ENCODE assay signal across 39 cellular contexts in genomic region chr2:178076130-178076529, GRCh38. TPM values are rescaled to one million over a fixed set of nuclear protein-coding genes. Genes with fewer than 3 reads are reported as not detected.
"Had no signal": no experiment of that assay in that cellular context is flagged by ENCODE, and none has a peak within 500 bp of the region (broad histone marks: within the 10 kb centered on the region; RNA-seq: fewer than 3 reads in every experiment).

No MANE protein-coding gene starts in this region.

- H3K27ac Mint-ChIP-seq: activated naive CD4-positive, alpha-beta T cell treated with anti-CD3 and anti-CD28 coated beads for 36 hours; activated naive CD4-positive, alpha-beta T cell treated with anti-CD3 and anti-CD28 coated beads, Interleukin-2, amount 10 ng/mL, durations not matched to agents 7 days and 5 days; activated naive CD4-positive, alpha-beta T cell treated with anti-CD3 and anti-CD28 coated beads, Interleukin-2, amount 50 U/mL, for 24 hours; activated naive CD4-positive, alpha-beta T cell treated with anti-CD3 and anti-CD28 coated beads, Interleukin-2, amount 50 U/mL, for 72 hours; activated naive CD8-positive, alpha-beta T cell; activated naive CD8-positive, alpha-beta T cell treated with anti-CD3 and anti-CD28 coated beads for 36 hours; activated naive CD8-positive, alpha-beta T cell treated with anti-CD3 and anti-CD28 coated beads, Interleukin-2, amount 10 ng/mL, durations not matched to agents 7 days and 5 days; activated naive CD8-positive, alpha-beta T cell treated with anti-CD3 and anti-CD28 coated beads, Interleukin-2, amount 50 U/mL, for 24 hours; activated T-cell treated with anti-CD3 and anti-CD28 coated beads, Interleukin-2, amount 50 U/mL, for 24 hours; activated T-cell treated with anti-CD3 and anti-CD28 coated beads, Interleukin-2, amount 50 U/mL, for 72 hours; activated T-helper 17 cell treated with anti-CD3 and anti-CD28 coated beads, Interleukin-2, amount 50 U/mL, for 72 hours; activated T-helper 2 cell treated with anti-CD3 and anti-CD28 coated beads, Interferon-gamma antibody, Interleukin-2, Interleukin-4, amounts not matched to agents 10 μg/mL and 5 μg/mL and 100 μg/mL, durations not matched to agents 14 hours and 24 hours and 36 hours; brain had no signal

- H3K27ac ChIP-seq: adrenal gland, ascending aorta, body of pancreas, brain microvascular endothelial cell, breast epithelium, cardiac muscle cell had no signal

- H3K9me3 ChIP-seq: adrenal gland, ascending aorta, body of pancreas, breast epithelium had no signal

- H3K36me3 Mint-ChIP-seq: activated naive CD4-positive, alpha-beta T cell treated with anti-CD3 and anti-CD28 coated beads, Interleukin-2, amount 10 ng/mL, durations not matched to agents 7 days and 5 days; activated naive CD4-positive, alpha-beta T cell treated with anti-CD3 and anti-CD28 coated beads, Interleukin-2, amount 50 U/mL, for 24 hours; activated naive CD8-positive, alpha-beta T cell treated with anti-CD3 and anti-CD28 coated beads for 36 hours; activated naive CD8-positive, alpha-beta T cell treated with anti-CD3 and anti-CD28 coated beads, Interleukin-2, amount 10 ng/mL, durations not matched to agents 7 days and 5 days; brain had no signal

- H3K4me1 ChIP-seq: ascending aorta, breast epithelium had no signal

- DNase-seq: activated effector memory CD4-positive, alpha-beta T cell treated with anti-CD3 and anti-CD28 coated beads, Interleukin-2, amount 50 U/mL, for 16 hours; activated effector memory CD4-positive, alpha-beta T cell treated with Interleukin-2 at 50 U/mL for 16 hours; activated gamma-delta T cell; activated gamma-delta T cell treated with Interleukin-2 at 50 U/mL for 16 hours; activated naive CD4-positive, alpha-beta T cell; activated naive CD4-positive, alpha-beta T cell treated with anti-CD3 and anti-CD28 coated beads for 36 hours; activated naive CD4-positive, alpha-beta T cell treated with anti-CD3 and anti-CD28 coated beads, Interleukin-2, amount 10 ng/mL, durations not matched to agents 7 days and 5 days; activated naive CD4-positive, alpha-beta T cell treated with anti-CD3 and anti-CD28 coated beads, Interleukin-2, amount 50 U/mL, for 16 hours; activated naive CD4-positive, alpha-beta T cell treated with Interleukin-2 at 50 U/mL for 16 hours; activated naive CD8-positive, alpha-beta T cell treated with anti-CD3 and anti-CD28 coated beads for 36 hours; activated naive CD8-positive, alpha-beta T cell treated with anti-CD3 and anti-CD28 coated beads, Interleukin-2, amount 10 ng/mL, durations not matched to agents 7 days and 5 days; activated naive CD8-positive, alpha-beta T cell treated with anti-CD3 and anti-CD28 coated beads, Interleukin-2, amount 50 U/mL, for 24 hours; activated T-cell treated with anti-CD3 and anti-CD28 coated beads, Interleukin-2, amount 50 U/mL, for 1 hour; activated T-cell treated with anti-CD3 and anti-CD28 coated beads, Interleukin-2, amount 50 U/mL, for 24 hours; activated T-cell treated with anti-CD3 and anti-CD28 coated beads, Interleukin-2, amount 50 U/mL, for 4 hours; activated T-cell treated with anti-CD3 and anti-CD28 coated beads, Interleukin-2, amount 50 U/mL, for 48 hours; activated T-cell treated with anti-CD3 and anti-CD28 coated beads, Interleukin-2, amount 50 U/mL, for 72 hours; adrenal gland; amniotic stem cell; amygdala; anterior cingulate cortex; aorta; body of pancreas; brain microvascular endothelial cell; caudate nucleus; central memory CD4-positive, alpha-beta T cell; cerebellar nuclear complex had no signal

- H3K27me3 ChIP-seq: adrenal gland, ascending aorta, body of pancreas, breast epithelium, cardiac muscle cell had no signal

- H3K4me3 ChIP-seq: adrenal gland, ascending aorta, body of pancreas, breast epithelium, cardiac muscle cell had no signal

- H3K4me1 Mint-ChIP-seq: activated T-helper 17 cell treated with anti-CD3 and anti-CD28 coated beads, Interleukin-2, amount 50 U/mL, for 72 hours had no signal

- H3K9me3 Mint-ChIP-seq: activated naive CD4-positive, alpha-beta T cell treated with anti-CD3 and anti-CD28 coated beads for 36 hours; activated naive CD4-positive, alpha-beta T cell treated with anti-CD3 and anti-CD28 coated beads, Interleukin-2, amount 10 ng/mL, durations not matched to agents 7 days and 5 days; activated naive CD4-positive, alpha-beta T cell treated with anti-CD3 and anti-CD28 coated beads, Interleukin-2, amount 50 U/mL, for 24 hours; activated naive CD4-positive, alpha-beta T cell treated with anti-CD3 and anti-CD28 coated beads, Interleukin-2, amount 50 U/mL, for 72 hours; activated naive CD8-positive, alpha-beta T cell treated with anti-CD3 and anti-CD28 coated beads, Interleukin-2, amount 50 U/mL, for 24 hours; activated T-cell treated with anti-CD3 and anti-CD28 coated beads, Interleukin-2, amount 50 U/mL, for 24 hours; activated T-cell treated with anti-CD3 and anti-CD28 coated beads, Interleukin-2, amount 50 U/mL, for 72 hours; activated T-helper 17 cell treated with anti-CD3 and anti-CD28 coated beads, Interleukin-2, amount 50 U/mL, for 72 hours; activated T-helper 2 cell treated with anti-CD3 and anti-CD28 coated beads, Interferon-gamma antibody, Interleukin-2, Interleukin-4, amounts not matched to agents 10 μg/mL and 5 μg/mL and 100 μg/mL, durations not matched to agents 14 hours and 24 hours and 36 hours; central memory CD8-positive, alpha-beta T cell had no signal

- FAIRE-seq: astrocyte, bronchial epithelial cell had no signal

- ATAC-seq: activated naive CD4-positive, alpha-beta T cell treated with anti-CD3 and anti-CD28 coated beads, Interleukin-2, amount 50 U/mL, for 72 hours; activated naive CD8-positive, alpha-beta T cell treated with anti-CD3 and anti-CD28 coated beads, Interleukin-2, amount 50 U/mL, for 24 hours; activated T-cell treated with anti-CD3 and anti-CD28 coated beads, Interleukin-2, amount 50 U/mL, for 4 hours; activated T-cell treated with anti-CD3 and anti-CD28 coated beads, Interleukin-2, amount 50 U/mL, for 72 hours; activated T-helper 17 cell treated with anti-CD3 and anti-CD28 coated beads, Interleukin-2, amount 50 U/mL, for 72 hours; body of pancreas had no signal

- H3K36me3 ChIP-seq: adrenal gland, ascending aorta, brain microvascular endothelial cell, breast epithelium, cardiac muscle cell had no signal

- H3K4me3 Mint-ChIP-seq: activated naive CD4-positive, alpha-beta T cell treated with anti-CD3 and anti-CD28 coated beads for 36 hours; activated naive CD4-positive, alpha-beta T cell treated with anti-CD3 and anti-CD28 coated beads, Interleukin-2, amount 10 ng/mL, durations not matched to agents 7 days and 5 days; activated naive CD4-positive, alpha-beta T cell treated with anti-CD3 and anti-CD28 coated beads, Interleukin-2, amount 50 U/mL, for 24 hours; activated naive CD8-positive, alpha-beta T cell; activated naive CD8-positive, alpha-beta T cell treated with anti-CD3 and anti-CD28 coated beads for 36 hours; activated naive CD8-positive, alpha-beta T cell treated with anti-CD3 and anti-CD28 coated beads, Interleukin-2, amount 10 ng/mL, durations not matched to agents 7 days and 5 days; activated naive CD8-positive, alpha-beta T cell treated with anti-CD3 and anti-CD28 coated beads, Interleukin-2, amount 50 U/mL, for 24 hours; activated T-cell treated with anti-CD3 and anti-CD28 coated beads, Interleukin-2, amount 50 U/mL, for 24 hours; activated T-cell treated with anti-CD3 and anti-CD28 coated beads, Interleukin-2, amount 50 U/mL, for 4 hours; activated T-cell treated with anti-CD3 and anti-CD28 coated beads, Interleukin-2, amount 50 U/mL, for 72 hours; activated T-helper 17 cell treated with anti-CD3 and anti-CD28 coated beads, Interleukin-2, amount 50 U/mL, for 72 hours; brain; central memory CD8-positive, alpha-beta T cell had no signal

RNA-seq across cellular contexts. Expression of gene PDE11A, which starts 3.6 kb away (rescaled TPM):
- total RNA-seq: activated naive CD4-positive, alpha-beta T cell treated with anti-CD3 and anti-CD28 coated beads for 36 hours; activated naive CD4-positive, alpha-beta T cell treated with anti-CD3 and anti-CD28 coated beads, Interleukin-2, amount 50 U/mL, for 72 hours; activated naive CD8-positive, alpha-beta T cell treated with anti-CD3 and anti-CD28 coated beads, Interleukin-2, amount 10 ng/mL, durations not matched to agents 7 days and 5 days; activated T-cell treated with anti-CD3 and anti-CD28 coated beads, Interleukin-2, amount 50 U/mL, for 4 hours; activated T-cell treated with anti-CD3 and anti-CD28 coated beads, Interleukin-2, amount 50 U/mL, for 72 hours; activated T-helper 2 cell treated with anti-CD3 and anti-CD28 coated beads, Interferon-gamma antibody, Interleukin-2, Interleukin-4, amounts not matched to agents 10 μg/mL and 5 μg/mL and 100 μg/mL, durations not matched to agents 14 hours and 24 hours and 36 hours; bronchial epithelial cell had no signal
